14 cellular contexts compared by ENCODE assay signal in genomic region chr13:50448535-50448981, GRCh38.
A peak's percentile ranks its signal among the peaks of the same experiment; 100 is the strongest.
DNase-seq lines count a peak whose midpoint lies in the region; TF ChIP-seq lines count a peak whose summit lies in the region.
"Had no signal": no experiment of that assay in that cellular context is flagged by ENCODE, and none has a peak within 500 bp of the region (broad histone marks: within the 10 kb centered on the region; RNA-seq: fewer than 3 reads in every experiment).

No MANE protein-coding gene starts in this region.

- peak; percentile 47 for DNase-seq in NCI-H146 (lab: John Stamatoyannopoulos, UW)
- DNase-seq in NCI-H146 treated with DMSO at 0.1 percent for 48 hours (lab: John Stamatoyannopoulos, UW; ENCODE audit: unreplicated experiment): no peak
- peak; percentile 79 for DNase-seq in NCI-H1105 treated with DMSO at 0.1 percent for 48 hours (lab: John Stamatoyannopoulos, UW)
- DNase-seq in lung microvascular endothelial cell (ENCODE audit: low read depth in 2 of 2): peak; percentile 53 to 89
- no peak for DNase-seq in AML-193 (lab: John Stamatoyannopoulos, UW)
- no peak for DNase-seq in CD1c-positive myeloid dendritic cell (ENCODE audit: extremely low spot score)
- no peak for DNase-seq in activated naive CD8-positive, alpha-beta T cell treated with anti-CD3 and anti-CD28 coated beads for 36 hours
- DNase-seq: Caco-2, midbrain, MV-4-11, posterior cingulate gyrus, transverse colon had no signal

- peaks cover 5% of the 10 kb centered on the region for H3K4me1 Mint-ChIP-seq in activated naive CD8-positive, alpha-beta T cell treated with anti-CD3 and anti-CD28 coated beads for 36 hours

- no peak overlapping the region for H3K4me3 Mint-ChIP-seq in activated naive CD8-positive, alpha-beta T cell treated with anti-CD3 and anti-CD28 coated beads for 36 hours

- H3K27me3 Mint-ChIP-seq in activated naive CD8-positive, alpha-beta T cell treated with anti-CD3 and anti-CD28 coated beads for 36 hours: no peaks in the 10 kb centered on the region

- peak overlapping the region; percentile 48 for H3K27ac ChIP-seq in VCaP
- H3K27ac ChIP-seq: A549, transverse colon had no signal

- H3K27ac Mint-ChIP-seq in activated naive CD8-positive, alpha-beta T cell treated with anti-CD3 and anti-CD28 coated beads for 36 hours: no peak overlapping the region

- H3K9me3 Mint-ChIP-seq in activated naive CD8-positive, alpha-beta T cell treated with anti-CD3 and anti-CD28 coated beads for 36 hours: no peaks in the 10 kb centered on the region

- no peaks in the 10 kb centered on the region for H3K36me3 Mint-ChIP-seq in activated naive CD8-positive, alpha-beta T cell treated with anti-CD3 and anti-CD28 coated beads for 36 hours

- no peak for TF ChIP-seq CTCF in VCaP (conservative IDR thresholded peaks at IDR 0.05)

Comparison
In these comparisons a context has a peak if more than half of its experiments do, and no peak if none do; other contexts are left out.
1. DNase-seq: peak in NCI-H146 (single experiment), NCI-H1105 treated with DMSO at 0.1 percent for 48 hours (single experiment) and lung microvascular endothelial cell (2 of 2); none in NCI-H146 treated with DMSO at 0.1 percent for 48 hours (single experiment), AML-193 (0 of 2), CD1c-positive myeloid dendritic cell (single experiment) and activated naive CD8-positive, alpha-beta T cell treated with anti-CD3 and anti-CD28 coated beads for 36 hours (single experiment).